8 cellular contexts compared by ENCODE assay signal in genomic region chr9:113275147-113276131, GRCh38. TPM values are rescaled to one million over a fixed set of nuclear protein-coding genes. Genes with fewer than 3 reads are reported as not detected.
DNase-seq lines count a peak whose midpoint lies in the region; FAIRE-seq and TF ChIP-seq lines count a peak whose summit lies in the region.

TSS of gene CDC26 (minus strand) at chr9:113275572. CDS start at chr9:113272507, 3,065 bp downstream.
TSS of gene PRPF4 (plus strand) at chr9:113275658. CDS start at chr9:113275744, 86 bp downstream.

- peaks cover 6% of the 10 kb centered on the region for H3F3A ChIP-seq in MM.1S (ENCODE audit: insufficient read depth, low read length)
- H3F3A ChIP-seq in neural progenitor cell (ENCODE audit: low read depth): peaks cover 7% of the 10 kb centered on the region

- FAIRE-seq in G401.6 (lab: Jason Lieb, UNC): peak; percentile 97

- H3K9me3 Mint-ChIP-seq in neural progenitor cell: no peaks in the 10 kb centered on the region

- H3K4me2 ChIP-seq in MM.1S (ENCODE audit: low read depth, low read length) (peak within 1 kb of the TSS; percentile 85), neural progenitor cell (peak within 1 kb of the TSS; percentile 88)

- no peak within 1 kb of the TSS for H3K4me3 Mint-ChIP-seq in neural progenitor cell

- H3K4me1 ChIP-seq in MM.1S (ENCODE audit: low read length) (peaks cover 10% of the 10 kb centered on the region), neural progenitor cell (peaks cover 16% of the 10 kb centered on the region)

- no peak for TF ChIP-seq CTCF in MM.1S (IDR thresholded peaks at IDR 0.05; ENCODE audit: low read length)
- no peak for TF ChIP-seq CTCF in foreskin fibroblast (IDR thresholded peaks at IDR 0.05; ENCODE audit: low read depth, low read length)
- no peak for TF ChIP-seq CTCF in neural progenitor cell (IDR thresholded peaks at IDR 0.05)

- H4K20me1 ChIP-seq in MM.1S (ENCODE audit: insufficient read depth, low read length) (no peaks in the 10 kb centered on the region), neural progenitor cell (ENCODE audit: low read depth) (peaks cover 13% of the 10 kb centered on the region)

- H3K27me3 ChIP-seq in MM.1S (replicated peaks; ENCODE audit: insufficient read depth, low read length): no peaks in the 10 kb centered on the region
- H3K27me3 ChIP-seq in neural progenitor cell: no peaks in the 10 kb centered on the region

- H3K9ac ChIP-seq in MM.1S (ENCODE audit: low read length) (peak within 1 kb of the TSS; percentile 93), neural progenitor cell (peak within 1 kb of the TSS; percentile 90)

- H3K27me3 Mint-ChIP-seq in neural progenitor cell (ENCODE audit: insufficient read depth, low read depth): no peaks in the 10 kb centered on the region

- H3K27ac Mint-ChIP-seq in neural progenitor cell: no peak within 1 kb of the TSS

- H3K27ac ChIP-seq in MM.1S (ENCODE audit: low read length): peak within 1 kb of the TSS; percentile 80
- peak within 1 kb of the TSS; percentile 50 for H3K27ac ChIP-seq in neural progenitor cell

- H2AFZ ChIP-seq in MM.1S (ENCODE audit: low read length) (peak within 1 kb of the TSS; percentile 84), neural progenitor cell (replicated peaks) (peak within 1 kb of the TSS; percentile 78)

- H3K9me2 ChIP-seq in MM.1S (replicated peaks; ENCODE audit: insufficient read depth, low read length): no peaks in the 10 kb centered on the region

- H3K36me3 Mint-ChIP-seq in neural progenitor cell: peaks cover 27% of the 10 kb centered on the region

- H3K4me3 ChIP-seq in MM.1S (ENCODE audit: low read length): peak within 1 kb of the TSS; percentile 98
- peak within 1 kb of the TSS; percentile 74 to 92 for H3K4me3 ChIP-seq in foreskin fibroblast (ENCODE audit: low read depth in 1 of 2, low read length in 2 of 2)
- H3K4me3 ChIP-seq in neural progenitor cell: peak within 1 kb of the TSS; percentile 86

- peak; percentile 99 for DNase-seq in HCEC 1CT
- DNase-seq in MM.1S: peak; percentile 97
- peak; percentile 98 for DNase-seq in SHP77 treated with DMSO at 0.1 percent for 48 hours (lab: John Stamatoyannopoulos, UW)
- peak; percentile 98 for DNase-seq in activated effector memory CD4-positive, alpha-beta T cell treated with anti-CD3 and anti-CD28 coated beads, Interleukin-2, amount 50 U/mL, for 16 hours
- DNase-seq in foreskin fibroblast: peak; percentile 98 to 99
- DNase-seq in neural progenitor cell (ENCODE audit: low spot score): peak; percentile 99
- DNase-seq in stromal cell of bone marrow (ENCODE audit: low read depth): peak; percentile 98

- peaks cover 14% of the 10 kb centered on the region for H3K36me3 ChIP-seq in MM.1S (replicated peaks; ENCODE audit: insufficient read depth, low read length)
- H3K36me3 ChIP-seq in neural progenitor cell: peaks cover 16% of the 10 kb centered on the region

- peaks cover 9% of the 10 kb centered on the region for H3K4me1 Mint-ChIP-seq in neural progenitor cell

- H3K79me2 ChIP-seq in MM.1S (ENCODE audit: low read length): peaks cover 65% of the 10 kb centered on the region
- peaks cover 45% of the 10 kb centered on the region for H3K79me2 ChIP-seq in neural progenitor cell (ENCODE audit: low read depth)

- H3K9me3 ChIP-seq in MM.1S (replicated peaks; ENCODE audit: insufficient read depth, low read length): no peaks in the 10 kb centered on the region
- no peaks in the 10 kb centered on the region for H3K9me3 ChIP-seq in neural progenitor cell (ENCODE audit: low read depth)

RNA-seq across cellular contexts. Expression of gene CDC26, which starts in this region (rescaled TPM):
- total RNA-seq in neural progenitor cell (ENCODE audit: low replicate concordance): 45.6 and 94.4 TPM in 2 replicates

RNA-seq across cellular contexts. Expression of gene PRPF4, which starts in this region (rescaled TPM):
- total RNA-seq in neural progenitor cell (ENCODE audit: low replicate concordance): 28.2 and 34.0 TPM in 2 replicates

Comparison
In these comparisons a context has a peak if more than half of its experiments do, and no peak if none do; other contexts are left out.
1. Peak in every context shown above with its lines: DNase-seq, H3K4me3 ChIP-seq and H3K27ac ChIP-seq.